ENCODE assay signal across 1 cellular context in genomic region chr10:91219371-91220193, GRCh38.
TF ChIP-seq lines count a peak whose summit lies in the region.

No MANE protein-coding gene starts in this region.

TF ChIP-seq in GM23338, 12 proteins besides CTCF, POLR2A, EP300 and RAD21 (continued from another document):
- no peak for TF ChIP-seq REST (IDR thresholded peaks at IDR 0.05; ENCODE audit: unreplicated experiment)
- TF ChIP-seq POLR2AphosphoS5 (IDR thresholded peaks at IDR 0.05; ENCODE audit: low read depth) = no peak
- TF ChIP-seq STAT1 (IDR thresholded peaks at IDR 0.05; ENCODE audit: unreplicated experiment) = no peak
- no peak for TF ChIP-seq ZNF331 (CRISPR knock-in tag; IDR thresholded peaks at IDR 0.05; ENCODE audit: low read depth)
- no peak for TF ChIP-seq EZH2phosphoT487 (IDR thresholded peaks at IDR 0.05; ENCODE audit: unreplicated experiment)
- TF ChIP-seq ZNF114 (CRISPR knock-in tag; IDR thresholded peaks at IDR 0.05) = no peak
